ENCODE assay signal across 15 cellular contexts in genomic region chr20:20450461-20451027, GRCh38.
DNase-seq lines count a peak whose midpoint lies in the region; ATAC-seq, FAIRE-seq and TF ChIP-seq lines count a peak whose summit lies in the region.
"Had no signal": no experiment of that assay in that cellular context is flagged by ENCODE, and none has a peak within 500 bp of the region (broad histone marks: within the 10 kb centered on the region; RNA-seq: fewer than 3 reads in every experiment).

No MANE protein-coding gene starts in this region.

- DNase-seq in right lobe of liver: peak in 2 of 3 donors; percentile 51 to 57
- DNase-seq in HepG2 (ENCODE audit: low spot score): no peak
- no peak for DNase-seq in activated T-helper 2 cell treated with anti-CD3 and anti-CD28 coated beads, Interferon-gamma antibody, Interleukin-2, Interleukin-4, amounts not matched to agents 10 μg/mL and 5 μg/mL and 100 μg/mL, durations not matched to agents 14 hours and 24 hours and 36 hours (ENCODE audit: low spot score)
- DNase-seq in head of caudate nucleus: peak; percentile 49 to 89 (median 73)
- DNase-seq in dermis blood vessel endothelial cell: no peak
- no peak for DNase-seq in SW 1271 (lab: John Stamatoyannopoulos, UW)
- no peak for DNase-seq in naive thymus-derived CD4-positive, alpha-beta T cell
- DNase-seq in HTR-8/SVneo (ENCODE audit: insufficient read length, low spot score): no peak
- DNase-seq: activated CD4-positive, alpha-beta T cell treated with anti-CD3 and anti-CD28 coated beads for 1 hour; left lung; NCI-H774 had no signal

- H3K4me3 ChIP-seq in right lobe of liver: no peak overlapping the region
- H3K4me3 ChIP-seq in HepG2 (replicated peaks in 1 of 3; ENCODE audit: insufficient read depth in 1 of 3, low read depth in 2 of 3, low read length in 3 of 3): no peak overlapping the region
- no peak overlapping the region for H3K4me3 ChIP-seq in naive thymus-derived CD4-positive, alpha-beta T cell (ENCODE audit: low read length)
- H3K4me3 ChIP-seq: gastroesophageal sphincter, left lung, SK-N-MC had no signal

- CTCF ChIA-PET in HepG2 (lab: Yijun Ruan, JAX; ENCODE audit: low intra/inter-chr PET ratio, low total read pairs): no interaction called here
- CTCF ChIA-PET in naive thymus-derived CD4-positive, alpha-beta T cell (lab: Charles Lee): no interaction called here

- peak overlapping the region; percentile 24 for H3K4me3 Mint-ChIP-seq in activated T-helper 2 cell treated with anti-CD3 and anti-CD28 coated beads, Interferon-gamma antibody, Interleukin-2, Interleukin-4, amounts not matched to agents 10 μg/mL and 5 μg/mL and 100 μg/mL, durations not matched to agents 14 hours and 24 hours and 36 hours (ENCODE audit: low read depth)
- no peak overlapping the region for H3K4me3 Mint-ChIP-seq in naive thymus-derived CD4-positive, alpha-beta T cell

- H3K27ac Mint-ChIP-seq in activated T-helper 2 cell treated with anti-CD3 and anti-CD28 coated beads, Interferon-gamma antibody, Interleukin-2, Interleukin-4, amounts not matched to agents 10 μg/mL and 5 μg/mL and 100 μg/mL, durations not matched to agents 14 hours and 24 hours and 36 hours: no peak overlapping the region
- H3K27ac Mint-ChIP-seq in naive thymus-derived CD4-positive, alpha-beta T cell: no peak overlapping the region

- POLR2A ChIA-PET in HepG2 (lab: Yijun Ruan, JAX): no interaction called here
- POLR2A ChIA-PET in naive thymus-derived CD4-positive, alpha-beta T cell (lab: Charles Lee): no interaction called here

- ATAC-seq in right lobe of liver: peak; percentile 59 to 80 (median 74)
- no peak for ATAC-seq in HepG2
- ATAC-seq in naive thymus-derived CD4-positive, alpha-beta T cell: no peak
- ATAC-seq: gastroesophageal sphincter, left lung had no signal

- FAIRE-seq in HepG2 (lab: Jason Lieb, UNC): no peak
- FAIRE-seq in HTR-8/SVneo (lab: Jason Lieb, UNC): no peak
- FAIRE-seq: colon had no signal

- TF ChIP-seq CTCF in right lobe of liver (IDR thresholded peaks at IDR 0.05) (no peak), HepG2 (CRISPR knock-in tag; IDR thresholded peaks at IDR 0.05) (no peak)

- TF ChIP-seq POLR2A in right lobe of liver (IDR thresholded peaks at IDR 0.05): no peak
- TF ChIP-seq POLR2A in HepG2 (IDR thresholded peaks at IDR 0.05; ENCODE audit: insufficient read depth in 1 of 2, low read depth in 2 of 2, low read length in 2 of 2): no peak

- TF ChIP-seq RAD21 in HepG2 (CRISPR knock-in tag; IDR thresholded peaks at IDR 0.05): no peak

- peaks cover 0 to 7% (median 0%) of the 10 kb centered on the region in 4 donors for H3K36me3 ChIP-seq in right lobe of liver
- H3K36me3 ChIP-seq in HepG2 (replicated peaks in 1 of 2; ENCODE audit: control insufficient read depth in 1 of 2, insufficient read depth in 2 of 2, low read length in 2 of 2): peaks cover 0 to 5% of the 10 kb centered on the region in 2 experiments; a peak in 3 of 5 replicates
- no peaks in the 10 kb centered on the region for H3K36me3 ChIP-seq in naive thymus-derived CD4-positive, alpha-beta T cell (ENCODE audit: control insufficient read depth in 2 of 3, insufficient read depth in 3 of 3, low read length in 3 of 3)
- H3K36me3 ChIP-seq: gastroesophageal sphincter had no signal

- no peak overlapping the region for H3K9ac ChIP-seq in HepG2 (ENCODE audit: insufficient read depth, low read depth, low read length)

- no peaks in the 10 kb centered on the region for H3K27me3 ChIP-seq in right lobe of liver
- no peaks in the 10 kb centered on the region for H3K27me3 ChIP-seq in HepG2 (ENCODE audit: control insufficient read depth in 1 of 2, insufficient read depth in 2 of 2, low read length in 2 of 2)
- H3K27me3 ChIP-seq in naive thymus-derived CD4-positive, alpha-beta T cell (ENCODE audit: control insufficient read depth in 2 of 2, insufficient read depth in 2 of 2, low read length in 2 of 2): no peaks in the 10 kb centered on the region
- H3K27me3 ChIP-seq: gastroesophageal sphincter, left lung, neutrophil had no signal

- peaks cover 26% of the 10 kb centered on the region for H3K36me3 Mint-ChIP-seq in activated T-helper 2 cell treated with anti-CD3 and anti-CD28 coated beads, Interferon-gamma antibody, Interleukin-2, Interleukin-4, amounts not matched to agents 10 μg/mL and 5 μg/mL and 100 μg/mL, durations not matched to agents 14 hours and 24 hours and 36 hours (ENCODE audit: low read depth)
- H3K36me3 Mint-ChIP-seq in naive thymus-derived CD4-positive, alpha-beta T cell: peaks cover 0 to 30% (median 16%) of the 10 kb centered on the region in 5 donors

- H3K9me3 ChIP-seq in right lobe of liver (no peaks in the 10 kb centered on the region), HepG2 (ENCODE audit: low read length) (no peaks in the 10 kb centered on the region)
- no peaks in the 10 kb centered on the region for H3K9me3 ChIP-seq in naive thymus-derived CD4-positive, alpha-beta T cell (ENCODE audit: control insufficient read depth in 2 of 3, low read length in 3 of 3)
- H3K9me3 ChIP-seq: gastroesophageal sphincter, left lung, neutrophil had no signal

- H4K20me1 ChIP-seq in HepG2 (ENCODE audit: insufficient read depth, low read length): no peaks in the 10 kb centered on the region

- H3K27ac ChIP-seq in right lobe of liver (no peak overlapping the region), HepG2 (ENCODE audit: extremely low read length, insufficient read depth, low read length) (no peak overlapping the region)
- H3K27ac ChIP-seq in naive thymus-derived CD4-positive, alpha-beta T cell (ENCODE audit: low read depth, low read length): no peak overlapping the region
- H3K27ac ChIP-seq: gastroesophageal sphincter, left lung, neutrophil, SK-N-MC had no signal

- BruUV-seq in HepG2 (replicated peaks; lab: Mats Ljungman, UMichigan): no TSS peak

- 43% methylated on average over 2 of the region's 5 CpGs for WGBS in right lobe of liver (ENCODE audit: insufficient coverage, low coverage, low lambda C conversion rate, missing lambda C conversion rate)
- 94% methylated on average over 5 of the region's 5 CpGs for WGBS in HepG2 (ENCODE audit: low lambda C conversion rate)

- no peaks in the 10 kb centered on the region for H3K27me3 Mint-ChIP-seq in activated T-helper 2 cell treated with anti-CD3 and anti-CD28 coated beads, Interferon-gamma antibody, Interleukin-2, Interleukin-4, amounts not matched to agents 10 μg/mL and 5 μg/mL and 100 μg/mL, durations not matched to agents 14 hours and 24 hours and 36 hours (ENCODE audit: low read depth)
- no peaks in the 10 kb centered on the region for H3K27me3 Mint-ChIP-seq in naive thymus-derived CD4-positive, alpha-beta T cell

- peaks cover 36% of the 10 kb centered on the region for H3K4me1 Mint-ChIP-seq in activated T-helper 2 cell treated with anti-CD3 and anti-CD28 coated beads, Interferon-gamma antibody, Interleukin-2, Interleukin-4, amounts not matched to agents 10 μg/mL and 5 μg/mL and 100 μg/mL, durations not matched to agents 14 hours and 24 hours and 36 hours (ENCODE audit: low read depth)
- peaks cover 16 to 31% (median 25%) of the 10 kb centered on the region in 7 donors for H3K4me1 Mint-ChIP-seq in naive thymus-derived CD4-positive, alpha-beta T cell

- H3K79me2 ChIP-seq in HepG2 (ENCODE audit: insufficient read depth, low read length): no peaks in the 10 kb centered on the region

- in situ Hi-C loops in HepG2 (cut with HindIII; ENCODE audit: extremely low pct_ligation_motif_present, low pct_unique_long_range_greater_than_20kb): no loop called here

- no peaks in the 10 kb centered on the region for H3K9me3 Mint-ChIP-seq in activated T-helper 2 cell treated with anti-CD3 and anti-CD28 coated beads, Interferon-gamma antibody, Interleukin-2, Interleukin-4, amounts not matched to agents 10 μg/mL and 5 μg/mL and 100 μg/mL, durations not matched to agents 14 hours and 24 hours and 36 hours
- H3K9me3 Mint-ChIP-seq in naive thymus-derived CD4-positive, alpha-beta T cell: peaks cover 0 to 2% (median 0%) of the 10 kb centered on the region in 11 donors

- peaks cover 0 to 7% (median 0%) of the 10 kb centered on the region in 4 donors for H3K4me1 ChIP-seq in right lobe of liver
- no peaks in the 10 kb centered on the region for H3K4me1 ChIP-seq in HepG2 (ENCODE audit: insufficient read depth, low read length)
- no peaks in the 10 kb centered on the region for H3K4me1 ChIP-seq in naive thymus-derived CD4-positive, alpha-beta T cell (ENCODE audit: control insufficient read depth in 2 of 2, insufficient read depth in 2 of 2, low read length in 2 of 2)

- no peak for TF ChIP-seq EP300 in HepG2 (IDR thresholded peaks at IDR 0.05; ENCODE audit: low read depth in 2 of 2, low read length in 2 of 2)
- TF ChIP-seq EP300 in HepG2 (CRISPR knock-in tag; IDR thresholded peaks at IDR 0.05; ENCODE audit: borderline replicate concordance): no peak

- intact Hi-C loops in right lobe of liver (cut with DNase I) (no loop called here), HepG2 (cut with micrococcal nuclease; ENCODE audit: unreplicated experiment) (no loop called here), head of caudate nucleus (cut with DNase I) (loop anchor here (10.0 kb wide), 1 partner anchor 86 kb away; the partner anchor contains the start of gene INSM1)
- intact Hi-C loops in activated T-helper 2 cell treated with anti-CD3 and anti-CD28 coated beads, Interferon-gamma antibody, Interleukin-2, Interleukin-4, amounts not matched to agents 10 μg/mL and 5 μg/mL and 100 μg/mL, durations not matched to agents 14 hours and 24 hours and 36 hours (cut with micrococcal nuclease): loop anchor here (1.0 to 5.0 kb wide), 3 partner anchors 24 to 41 kb away; no protein-coding TSS in a partner anchor
- intact Hi-C loops in naive thymus-derived CD4-positive, alpha-beta T cell (cut with micrococcal nuclease): no loop called here

- H2AFZ ChIP-seq in HepG2 (ENCODE audit: low read length): no peak overlapping the region

- no peak overlapping the region for H3K4me2 ChIP-seq in HepG2 (ENCODE audit: low read depth, low read length)

TF ChIP-seq in HepG2, 621 proteins besides CTCF, POLR2A, EP300 and RAD21 (continues in another document):
- TF ChIP-seq EEA1 (CRISPR knock-in tag; IDR thresholded peaks at IDR 0.05; ENCODE audit: borderline replicate concordance) (no peak), ZSCAN29 (CRISPR knock-in tag; conservative IDR thresholded peaks at IDR 0.05) (no peak), ZFP36L1 (CRISPR knock-in tag; IDR thresholded peaks at IDR 0.05) (no peak), ZNF121 (CRISPR knock-in tag; IDR thresholded peaks at IDR 0.05) (no peak)

Comparison
In these comparisons a context has a peak if more than half of its experiments do, and no peak if none do; other contexts are left out.
1. ATAC-seq: peak in right lobe of liver (4 of 4); none in HepG2 (single experiment) and naive thymus-derived CD4-positive, alpha-beta T cell (single experiment).
2. DNase-seq: peak in right lobe of liver (2 of 3) and head of caudate nucleus (42 of 42); none in HepG2 (single experiment), activated T-helper 2 cell treated with anti-CD3 and anti-CD28 coated beads, Interferon-gamma antibody, Interleukin-2, Interleukin-4, amounts not matched to agents 10 μg/mL and 5 μg/mL and 100 μg/mL, durations not matched to agents 14 hours and 24 hours and 36 hours (single experiment), dermis blood vessel endothelial cell (single experiment), SW 1271 (0 of 2), naive thymus-derived CD4-positive, alpha-beta T cell (0 of 9) and HTR-8/SVneo (single experiment).
3. intact Hi-C loops: an anchor here in activated T-helper 2 cell treated with anti-CD3 and anti-CD28 coated beads, Interferon-gamma antibody, Interleukin-2, Interleukin-4, amounts not matched to agents 10 μg/mL and 5 μg/mL and 100 μg/mL, durations not matched to agents 14 hours and 24 hours and 36 hours (1.0 to 5.0 kb wide) and head of caudate nucleus (10.0 kb wide); none called in right lobe of liver, HepG2 and naive thymus-derived CD4-positive, alpha-beta T cell.